ENCODE assay signal across 26 cellular contexts in genomic region chr10:129079705-129080104, GRCh38.
DNase-seq lines count a peak whose midpoint lies in the region; ATAC-seq, FAIRE-seq and TF ChIP-seq lines count a peak whose summit lies in the region.
"Had no signal": no experiment of that assay in that cellular context is flagged by ENCODE, and none has a peak within 500 bp of the region (broad histone marks: within the 10 kb centered on the region; RNA-seq: fewer than 3 reads in every experiment).

No MANE protein-coding gene starts in this region.

- FAIRE-seq in GM19239 (lab: Jason Lieb, UNC), result no peak
- FAIRE-seq: colon, GM12878, HTR-8/SVneo had no signal

- TF ChIP-seq CTCF in adrenal gland (IDR thresholded peaks at IDR 0.05), result no peak

- H3K27me3 ChIP-seq in adrenal gland (no peaks in the 10 kb centered on the region), right cardiac atrium (ENCODE audit: control insufficient read depth, insufficient read depth) (no peaks in the 10 kb centered on the region)
- H3K27me3 ChIP-seq: brain microvascular endothelial cell, SJSA1, uterus had no signal

- H3K36me3 ChIP-seq in adrenal gland (replicated peaks in 1 of 2), result no peaks in the 10 kb centered on the region
- H3K36me3 ChIP-seq: brain microvascular endothelial cell, SJSA1 had no signal

- H3K4me3 ChIP-seq in adrenal gland, result no peak overlapping the region
- no peak overlapping the region for H3K4me3 ChIP-seq in right cardiac atrium (ENCODE audit: low read length)
- H3K4me3 ChIP-seq: GM12878, mucosa of descending colon, PC-9, SJSA1, uterus had no signal

- H3K4me1 ChIP-seq in adrenal gland (replicated peaks in 1 of 2) (no peaks in the 10 kb centered on the region), right cardiac atrium (ENCODE audit: control insufficient read depth, insufficient read depth, low read length) (no peaks in the 10 kb centered on the region)
- H3K4me1 ChIP-seq: parathyroid adenoma, SJSA1 had no signal

- intact Hi-C loops in adrenal gland (cut with DNase I), result no loop called here
- intact Hi-C loops in right cardiac atrium (cut with DNase I), result no loop called here

- TF ChIP-seq POLR2A in adrenal gland (IDR thresholded peaks at IDR 0.05), result no peak

- no peaks in the 10 kb centered on the region for H3K9me3 ChIP-seq in adrenal gland (replicated peaks in 1 of 3)
- H3K9me3 ChIP-seq in right cardiac atrium (ENCODE audit: control insufficient read depth, low read length), result no peaks in the 10 kb centered on the region
- H3K9me3 ChIP-seq: mucosa of descending colon had no signal

- peak in 1 of 2 donors; percentile 26 for ATAC-seq in right cardiac atrium
- ATAC-seq: GM12878, mucosa of descending colon, T-helper 17 cell had no signal

- DNase-seq in NCI-H2171 (lab: John Stamatoyannopoulos, UW), result peak; percentile 8
- DNase-seq in adrenal gland, result peak in 6 of 7 donors; percentile 29 to 56 (median 38)
- DNase-seq in right cardiac atrium, result peak; percentile 55 to 80 (median 77)
- DNase-seq in substantia nigra (lab: John Stamatoyannopoulos, UW), result peak in 36 of 49 donors; percentile 8 to 67 (median 27)
- DNase-seq in GM19239 (ENCODE audit: insufficient read length, low spot score), result no peak
- no peak for DNase-seq in stimulated activated CD8-positive, alpha-beta memory T cell treated with anti-CD3 and anti-CD28 coated beads, Interleukin-4, amount 100 ng/mL, for 48 hours
- DNase-seq in SHP77 (lab: John Stamatoyannopoulos, UW), result no peak
- DNase-seq: activated B cell treated with CpG ODN at 0.5 μM for 24 hours; activated CD4-positive, alpha-beta T cell treated with anti-CD3 and anti-CD28 coated beads, Interleukin-2, amount 50 U/mL, for 4 hours; activated gamma-delta T cell treated with Interleukin-2 at 50 U/mL for 16 hours; brain microvascular endothelial cell; CD4-positive, alpha-beta memory T cell; HFFc6; KG1; NCI-H1436 treated with DMSO at 0.1 percent for 48 hours; NCI-H69; nephron progenitor cell; PC-9; T-helper 17 cell; uterus had no signal

- no peak overlapping the region for H3K27ac ChIP-seq in adrenal gland
- H3K27ac ChIP-seq in right cardiac atrium (ENCODE audit: low read length), result no peak overlapping the region
- H3K27ac ChIP-seq in substantia nigra (ENCODE audit: low read depth, low read length, poor library complexity, severe bottlenecking), result no peak overlapping the region
- H3K27ac ChIP-seq: brain microvascular endothelial cell, parathyroid adenoma, PC-9, SJSA1, uterus had no signal

- WGBS in adrenal gland, 4 donors, result 50 to 59% (median 56%) methylated on average over 3 of the region's 3 CpGs
- 43% methylated on average over 3 of the region's 3 CpGs for WGBS in right cardiac atrium

Comparison
In these comparisons a context has a peak if more than half of its experiments do, and no peak if none do; other contexts are left out.
1. DNase-seq: peak in NCI-H2171 (single experiment), adrenal gland (6 of 7), right cardiac atrium (3 of 3) and substantia nigra (36 of 49); none in GM19239 (single experiment), stimulated activated CD8-positive, alpha-beta memory T cell treated with anti-CD3 and anti-CD28 coated beads, Interleukin-4, amount 100 ng/mL, for 48 hours (single experiment) and SHP77 (0 of 2).